Comparison of ENCODE assay signal across 8 cellular contexts in the genomic region with DNA sequence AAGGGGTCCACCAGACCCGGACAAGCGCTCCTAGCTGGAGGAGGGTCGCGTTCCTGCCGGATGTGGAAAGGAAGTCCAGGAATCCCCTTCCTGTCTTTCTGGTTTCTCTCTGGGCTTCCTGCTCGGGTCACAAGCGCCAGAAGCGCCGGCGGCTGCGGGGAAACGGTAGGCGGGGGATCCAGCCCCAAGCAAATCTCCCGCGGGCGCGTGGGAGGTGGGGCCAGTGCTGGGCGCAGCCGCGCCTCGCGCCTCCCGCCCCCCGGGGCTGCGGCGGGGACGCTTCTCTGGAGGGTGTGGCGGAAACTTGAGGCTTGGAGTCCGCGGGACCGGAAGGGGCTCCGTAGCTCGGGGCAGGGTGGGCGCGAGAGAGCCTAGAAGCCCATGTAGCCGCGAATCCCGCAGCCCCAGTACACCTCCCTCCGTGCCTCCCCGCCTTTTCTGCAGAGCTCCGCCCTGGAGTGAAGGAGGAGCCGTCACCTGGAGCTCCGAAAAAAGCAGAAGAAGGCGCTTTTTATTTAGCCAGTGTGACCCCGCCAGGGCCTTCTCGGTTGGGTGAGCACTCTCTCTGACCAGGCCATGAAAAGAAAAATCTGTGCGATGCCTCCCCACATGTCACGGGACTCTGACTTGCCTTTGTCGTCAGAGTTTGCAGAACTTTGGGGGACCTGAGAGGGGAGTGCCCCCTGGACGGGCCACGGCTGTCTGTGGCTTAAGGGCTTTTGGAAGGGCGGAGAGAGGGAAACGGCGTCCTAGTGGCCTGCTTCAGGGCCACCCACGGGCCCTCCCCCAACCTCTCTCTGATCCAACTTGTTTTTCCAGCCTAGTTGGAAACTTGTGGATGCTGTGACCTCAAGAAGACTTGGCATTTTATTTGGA. TPM values are rescaled to one million over a fixed set of nuclear protein-coding genes. Genes with fewer than 3 reads are reported as not detected.
DNase-seq lines count a peak whose midpoint lies in the region; ATAC-seq and TF ChIP-seq lines count a peak whose summit lies in the region.

No MANE protein-coding gene starts in this region.

- H3K27me3 ChIP-seq in HUES48 (ENCODE audit: control insufficient read depth, insufficient read depth, low read length) (no peaks in the 10 kb centered on the region), Peyer's patch (no peaks in the 10 kb centered on the region)

- H3K27me3 Mint-ChIP-seq in natural killer cell (ENCODE audit: low read depth in 2 of 2) = no peaks in the 10 kb centered on the region

- H3K27ac ChIP-seq in HUES48 (ENCODE audit: low read depth, low read length) (peak overlapping the region; percentile 93), Peyer's patch (peak overlapping the region; percentile 72 to 91 (median 86))

- peaks cover 0 to 8% of the 10 kb centered on the region in 2 donors for H3K9me3 Mint-ChIP-seq in natural killer cell

- TF ChIP-seq CTCF in Peyer's patch (IDR thresholded peaks at IDR 0.05) = no peak
- TF ChIP-seq CTCF in fibroblast of mammary gland (conservative IDR thresholded peaks at IDR 0.05; ENCODE audit: control insufficient read depth, insufficient read depth, low read depth, low read length) = no peak
- no peak for TF ChIP-seq CTCF in natural killer cell (IDR thresholded peaks at IDR 0.05)

- intact Hi-C loops in natural killer cell (cut with micrococcal nuclease) = loop anchor here (2.0 to 10.0 kb wide), 7 partner anchors 41 to 744 kb away; a partner anchor contains a TSS

- H3K9ac ChIP-seq in HUES48 (ENCODE audit: low read depth, low read length) = peak overlapping the region; percentile 72

- peak overlapping the region; percentile 89 to 94 for H3K27ac Mint-ChIP-seq in natural killer cell

- H3K4me3 ChIP-seq in HUES48 (ENCODE audit: low read depth, low read length) (peak overlapping the region; percentile 87), Peyer's patch (peak overlapping the region; percentile 51 to 65 (median 59)), fibroblast of mammary gland (ENCODE audit: control insufficient read depth, low read depth, low read length) (peak overlapping the region; percentile 66)

- TF ChIP-seq POLR2A in Peyer's patch (IDR thresholded peaks at IDR 0.05) = peak in 1 of 2 donors; percentile 53

- H3K9me3 ChIP-seq in HUES48 (ENCODE audit: control insufficient read depth, insufficient read depth, low read length) (0 out of 2 replicates have a peak, but pooled peaks cover 5% of the 10 kb centered on the region), Peyer's patch (peaks cover 0 to 5% (median 0%) of the 10 kb centered on the region in 4 donors)

- DNase-seq in DMS114 treated with DMSO at 0.1 percent for 48 hours (lab: John Stamatoyannopoulos, UW; ENCODE audit: unreplicated experiment) (peak; percentile 62), Peyer's patch (peak; percentile 88 to 96 (median 94)), activated T-helper 1 cell treated with Interleukin-2 at 50 U/mL for 16 hours (ENCODE audit: low read depth) (peak; percentile 86), fibroblast of mammary gland (ENCODE audit: low read depth) (peak; percentile 74), natural killer cell (peak; percentile 87)
- DNase-seq in stimulated activated naive CD4-positive, alpha-beta T cell treated with Interleukin-2 at 50 U/mL for 16 hours (lab: John Stamatoyannopoulos, UW) = peak; percentile 95

- H3K36me3 Mint-ChIP-seq in natural killer cell = peaks cover 38% of the 10 kb centered on the region

- no peaks in the 10 kb centered on the region for H3K36me3 ChIP-seq in HUES48 (ENCODE audit: control insufficient read depth, insufficient read depth, low read length)
- H3K36me3 ChIP-seq in Peyer's patch = no peaks in the 10 kb centered on the region

- H3K4me1 Mint-ChIP-seq in natural killer cell = peaks cover 72 to 82% of the 10 kb centered on the region in 2 donors

- H3K4me3 Mint-ChIP-seq in natural killer cell = peak overlapping the region; percentile 98

- ATAC-seq in GM21447 (IDR thresholded peaks at IDR 0.05; ENCODE audit: unreplicated experiment) (peak; percentile 66), natural killer cell (peak; percentile 62 to 87 (median 77))

- H3K4me1 ChIP-seq in HUES48 (ENCODE audit: control insufficient read depth, insufficient read depth, low read length) (peaks cover 41% of the 10 kb centered on the region), Peyer's patch (peaks cover 0 to 6% (median 3%) of the 10 kb centered on the region in 4 donors)

RNA-seq across cellular contexts. Expression of a gene that starts 21.4 kb away (rescaled TPM):
- 100 to 1,000 TPM in 1 of 4 donors, 10 to 100 TPM in 1, 1 to 10 TPM in 2; 6.4 to 140 (median 12.1) TPM for total RNA-seq in Peyer's patch
- total RNA-seq in natural killer cell = 100 to 1,000 TPM; 140 to 219 (median 209) TPM

RNA-seq across cellular contexts. Expression of a gene that starts 40.3 kb away (rescaled TPM):
- total RNA-seq in Peyer's patch = 1 to 10 TPM in 3 of 4 donors, not detected in 1; 1.1 to 6.3 (median 3.9) TPM
- 100 to 1,000 TPM; 194 to 310 (median 216) TPM for total RNA-seq in natural killer cell

Comparison
In these comparisons a context has a peak if more than half of its experiments do, and no peak if none do; other contexts are left out.
1. Peak in every context shown above with its lines: DNase-seq, ATAC-seq, H3K4me3 ChIP-seq and H3K27ac ChIP-seq.
2. RNA of a gene that starts 40.3 kb away (total RNA-seq): 194 to 310 TPM in natural killer cell; 1.1 to 6.3 TPM in Peyer's patch; every median in the first group is over 10 times any median in the second.